Comparison of ENCODE assay signal across 8 cellular contexts in genomic region chr20:50366270-50367103, GRCh38.
DNase-seq lines count a peak whose midpoint lies in the region; ATAC-seq and TF ChIP-seq lines count a peak whose summit lies in the region.

No MANE protein-coding gene starts in this region.

- no peak for TF ChIP-seq CTCF in right lobe of liver (IDR thresholded peaks at IDR 0.05)

- no peak overlapping the region for H3K4me3 ChIP-seq in right lobe of liver

- no peak for TF ChIP-seq POLR2A in right lobe of liver (IDR thresholded peaks at IDR 0.05)

- peak; percentile 42 to 50 for DNase-seq in NCI-H187 (lab: John Stamatoyannopoulos, UW)
- no peak for DNase-seq in NCI-H187 treated with DMSO at 0.1 percent for 48 hours (lab: John Stamatoyannopoulos, UW)
- DNase-seq in NCI-H510A treated with DMSO at 0.1 percent for 48 hours (lab: John Stamatoyannopoulos, UW), result peak; percentile 91
- peak; percentile 92 for DNase-seq in amniotic epithelial cell (ENCODE audit: low read depth)
- peak; percentile 81 to 90 (median 88) for DNase-seq in right lobe of liver
- DNase-seq in effector CD4-positive, alpha-beta T cell, result no peak

- intact Hi-C loops in right lobe of liver (cut with DNase I), result loop anchor here in 1 of 2 donors (10.0 kb wide), 1 partner anchor 52 kb away; no protein-coding TSS in a partner anchor

- ATAC-seq in right lobe of liver (peak; percentile 85 to 89 (median 86)), HG03139 (IDR thresholded peaks at IDR 0.05; ENCODE audit: unreplicated experiment) (no peak), GM19395 (IDR thresholded peaks at IDR 0.05; ENCODE audit: unreplicated experiment) (no peak)

- no peaks in the 10 kb centered on the region for H3K27me3 ChIP-seq in right lobe of liver

- H3K4me1 ChIP-seq in right lobe of liver, result peaks cover 0 to 23% (median 8%) of the 10 kb centered on the region in 4 donors

- 32% methylated on average over 7 of the region's 7 CpGs for WGBS in right lobe of liver (ENCODE audit: insufficient coverage, low coverage, low lambda C conversion rate, missing lambda C conversion rate)

- H3K27ac ChIP-seq in right lobe of liver, result peak overlapping the region; percentile 12 to 48 (median 18)

- no peaks in the 10 kb centered on the region for H3K9me3 ChIP-seq in right lobe of liver

- H3K36me3 ChIP-seq in right lobe of liver, result no peaks in the 10 kb centered on the region

Comparison
In these comparisons a context has a peak if more than half of its experiments do, and no peak if none do; other contexts are left out.
1. DNase-seq: peak in NCI-H187 (2 of 2), NCI-H510A treated with DMSO at 0.1 percent for 48 hours (single experiment), amniotic epithelial cell (single experiment) and right lobe of liver (3 of 3); none in NCI-H187 treated with DMSO at 0.1 percent for 48 hours (single experiment) and effector CD4-positive, alpha-beta T cell (single experiment).
2. ATAC-seq: peak in right lobe of liver (4 of 4); none in HG03139 (single experiment) and GM19395 (single experiment).